Comparison of ENCODE assay signal across 1 cellular context in the genomic region with DNA sequence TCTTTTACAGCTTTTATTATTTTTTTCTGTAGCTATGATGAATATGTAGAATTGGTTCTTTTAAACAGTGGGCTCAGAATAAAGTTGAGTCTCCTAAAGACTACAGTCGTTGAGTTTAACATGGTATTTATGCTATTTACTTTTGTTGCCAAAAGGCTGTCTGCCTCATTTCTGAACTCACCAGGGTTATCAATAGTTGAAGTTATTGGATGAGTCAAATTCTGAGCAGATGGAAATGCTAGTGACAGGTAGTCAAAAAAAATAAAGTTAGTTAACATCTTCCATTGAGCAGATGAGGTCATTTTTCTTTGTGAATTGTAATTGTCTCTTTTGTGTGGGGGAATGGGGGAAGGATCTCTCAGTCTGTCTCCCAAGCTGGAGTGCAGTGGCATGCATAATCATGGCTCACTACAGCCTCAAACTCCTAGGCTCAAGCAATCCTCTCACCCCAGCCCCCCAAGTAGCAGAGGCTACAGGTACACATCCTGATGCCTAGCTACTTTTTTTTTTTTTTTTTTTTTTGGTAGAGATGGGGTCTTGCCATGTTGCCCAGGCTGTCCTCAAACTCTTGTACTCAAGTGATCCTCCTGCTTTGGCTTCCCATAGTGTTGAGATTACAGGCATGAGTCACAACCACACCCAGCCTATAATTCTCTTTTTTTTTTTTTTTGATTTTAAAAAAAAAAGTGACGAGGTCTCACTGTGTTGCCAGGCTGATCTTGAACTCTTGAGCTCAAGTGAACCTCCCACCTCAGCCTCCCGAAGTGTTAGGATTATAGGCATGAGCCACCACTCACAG.
TF ChIP-seq lines count a peak whose summit lies in the region.

No MANE protein-coding gene starts in this region.

TF ChIP-seq in IMR-90, 13 proteins besides CTCF, POLR2A, EP300 and RAD21:
- TF ChIP-seq MXI1 (IDR thresholded peaks at IDR 0.05; ENCODE audit: borderline replicate concordance, low read depth, low read length): no peak
- TF ChIP-seq, protein P1, sequence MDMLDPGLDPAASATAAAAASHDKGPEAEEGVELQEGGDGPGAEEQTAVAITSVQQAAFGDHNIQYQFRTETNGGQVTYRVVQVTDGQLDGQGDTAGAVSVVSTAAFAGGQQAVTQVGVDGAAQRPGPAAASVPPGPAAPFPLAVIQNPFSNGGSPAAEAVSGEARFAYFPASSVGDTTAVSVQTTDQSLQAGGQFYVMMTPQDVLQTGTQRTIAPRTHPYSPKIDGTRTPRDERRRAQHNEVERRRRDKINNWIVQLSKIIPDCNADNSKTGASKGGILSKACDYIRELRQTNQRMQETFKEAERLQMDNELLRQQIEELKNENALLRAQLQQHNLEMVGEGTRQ (IDR thresholded peaks at IDR 0.05; ENCODE audit: low read depth, low read length): no peak
- no peak for TF ChIP-seq CEBPB (IDR thresholded peaks at IDR 0.05; ENCODE audit: low read depth, low read length)
- TF ChIP-seq, protein P2, sequence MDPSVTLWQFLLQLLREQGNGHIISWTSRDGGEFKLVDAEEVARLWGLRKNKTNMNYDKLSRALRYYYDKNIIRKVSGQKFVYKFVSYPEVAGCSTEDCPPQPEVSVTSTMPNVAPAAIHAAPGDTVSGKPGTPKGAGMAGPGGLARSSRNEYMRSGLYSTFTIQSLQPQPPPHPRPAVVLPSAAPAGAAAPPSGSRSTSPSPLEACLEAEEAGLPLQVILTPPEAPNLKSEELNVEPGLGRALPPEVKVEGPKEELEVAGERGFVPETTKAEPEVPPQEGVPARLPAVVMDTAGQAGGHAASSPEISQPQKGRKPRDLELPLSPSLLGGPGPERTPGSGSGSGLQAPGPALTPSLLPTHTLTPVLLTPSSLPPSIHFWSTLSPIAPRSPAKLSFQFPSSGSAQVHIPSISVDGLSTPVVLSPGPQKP (IDR thresholded peaks at IDR 0.05; ENCODE audit: borderline replicate concordance, low read depth, low read length): no peak
- TF ChIP-seq RFX5 (IDR thresholded peaks at IDR 0.05; ENCODE audit: low read depth, low read length): no peak
- no peak for TF ChIP-seq SMC3 (IDR thresholded peaks at IDR 0.05; ENCODE audit: low read depth, low read length)
- TF ChIP-seq MAFK (IDR thresholded peaks at IDR 0.05; ENCODE audit: low read depth, low read length): no peak
